In genomic region chr15:63296195-63296594, GRCh38 we compare ENCODE assay signal across 1 cellular context.
A peak's percentile ranks its signal among the peaks of the same experiment; 100 is the strongest.
TF ChIP-seq lines count a peak whose summit lies in the region.

No MANE protein-coding gene starts in this region.

TF ChIP-seq in HepG2, 621 proteins besides CTCF, POLR2A, EP300 and RAD21:
- TF ChIP-seq, protein P1, sequence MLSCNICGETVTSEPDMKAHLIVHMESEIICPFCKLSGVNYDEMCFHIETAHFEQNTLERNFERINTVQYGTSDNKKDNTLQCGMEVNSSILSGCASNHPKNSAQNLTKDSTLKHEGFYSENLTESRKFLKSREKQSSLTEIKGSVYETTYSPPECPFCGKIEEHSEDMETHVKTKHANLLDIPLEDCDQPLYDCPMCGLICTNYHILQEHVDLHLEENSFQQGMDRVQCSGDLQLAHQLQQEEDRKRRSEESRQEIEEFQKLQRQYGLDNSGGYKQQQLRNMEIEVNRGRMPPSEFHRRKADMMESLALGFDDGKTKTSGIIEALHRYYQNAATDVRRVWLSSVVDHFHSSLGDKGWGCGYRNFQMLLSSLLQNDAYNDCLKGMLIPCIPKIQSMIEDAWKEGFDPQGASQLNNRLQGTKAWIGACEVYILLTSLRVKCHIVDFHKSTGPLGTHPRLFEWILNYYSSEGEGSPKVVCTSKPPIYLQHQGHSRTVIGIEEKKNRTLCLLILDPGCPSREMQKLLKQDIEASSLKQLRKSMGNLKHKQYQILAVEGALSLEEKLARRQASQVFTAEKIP (CRISPR knock-in tag; IDR thresholded peaks at IDR 0.05; ENCODE audit: borderline replicate concordance), result no peak
- TF ChIP-seq ZNF317 (CRISPR knock-in tag; IDR thresholded peaks at IDR 0.05) (no peak), ETV5 (CRISPR knock-in tag; IDR thresholded peaks at IDR 0.05; ENCODE audit: borderline replicate concordance) (no peak), RXRB (CRISPR knock-in tag; IDR thresholded peaks at IDR 0.05; ENCODE audit: borderline replicate concordance) (0 out of 2 replicates have a peak, but pooled peaks have one; percentile 17), ZNF710 (CRISPR knock-in tag; IDR thresholded peaks at IDR 0.05; ENCODE audit: borderline replicate concordance) (no peak), PPARG (CRISPR knock-in tag; conservative IDR thresholded peaks at IDR 0.05) (peak; percentile 76), ZNF17 (CRISPR knock-in tag; IDR thresholded peaks at IDR 0.05) (no peak)
